ENCODE assay signal across 8 cellular contexts in genomic region chr3:105867690-105868449, GRCh38. TPM values are rescaled to one million over a fixed set of nuclear protein-coding genes. Genes with fewer than 3 reads are reported as not detected.
A peak's percentile ranks its signal among the peaks of the same experiment; 100 is the strongest.
DNase-seq lines count a peak whose midpoint lies in the region; ATAC-seq and TF ChIP-seq lines count a peak whose summit lies in the region.

No MANE protein-coding gene starts in this region.

- intact Hi-C loops in PC-9 (cut with micrococcal nuclease; ENCODE audit: unreplicated experiment), result loop anchor here (1.0 to 5.0 kb wide), 8 partner anchors 61 to 739 kb away; partner anchors contain the start of gene ALCAM
- intact Hi-C loops in natural killer cell (cut with micrococcal nuclease), result loop anchor here (1.0 to 10.0 kb wide), 8 partner anchors 23 to 467 kb away; no protein-coding TSS in a partner anchor

- peak overlapping the region; percentile 98 for H2AFZ ChIP-seq in PC-9

- H3K27ac Mint-ChIP-seq in natural killer cell, result peak overlapping the region; percentile 95 to 97

- H3K4me1 Mint-ChIP-seq in natural killer cell, result peaks cover 61 to 64% of the 10 kb centered on the region in 2 donors

- POLR2A ChIA-PET in PC-9 (lab: Charles Lee; ENCODE audit: unreplicated experiment), result interaction anchor here (0.5 to 0.8 kb wide), 4 partner anchors 179 to 498 kb away, joined by 6 to 11 read pairs (median 8); no protein-coding TSS in a partner anchor

- H3K4me2 ChIP-seq in PC-9, result peak overlapping the region; percentile 86

- H3K79me2 ChIP-seq in PC-9 (ENCODE audit: low read depth), result peaks cover 11% of the 10 kb centered on the region; the same call in 1 of the 2 replicates

- no peaks in the 10 kb centered on the region for H3K9me3 Mint-ChIP-seq in natural killer cell

- H4K20me1 ChIP-seq in PC-9 (ENCODE audit: insufficient read depth), result no peaks in the 10 kb centered on the region

- H3K9me2 ChIP-seq in PC-9 (ENCODE audit: insufficient read depth), result no peaks in the 10 kb centered on the region

- no peak for TF ChIP-seq CTCF in PC-9 (conservative IDR thresholded peaks at IDR 0.05)
- no peak for TF ChIP-seq CTCF in natural killer cell (IDR thresholded peaks at IDR 0.05)

- peaks cover 36% of the 10 kb centered on the region for H3K4me1 ChIP-seq in PC-9 (replicated peaks; ENCODE audit: insufficient read depth)
- peaks cover 29 to 42% of the 10 kb centered on the region in 2 donors for H3K4me1 ChIP-seq in duodenal mucosa (ENCODE audit: control insufficient read depth in 1 of 2, insufficient read depth in 2 of 2, low read length in 2 of 2)

- peak overlapping the region; percentile 69 for H3K4me3 ChIP-seq in PC-9
- peak overlapping the region; percentile 93 to 96 for H3K4me3 ChIP-seq in duodenal mucosa (ENCODE audit: low read depth in 1 of 2, low read length in 2 of 2)

- H3K9me3 ChIP-seq in PC-9 (ENCODE audit: insufficient read depth, low read depth), result no peaks in the 10 kb centered on the region
- no peaks in the 10 kb centered on the region for H3K9me3 ChIP-seq in duodenal mucosa (ENCODE audit: control insufficient read depth in 1 of 2, low read length in 2 of 2)

- H3F3A ChIP-seq in PC-9 (ENCODE audit: insufficient read depth, low read depth), result peaks cover 7% of the 10 kb centered on the region

- peak overlapping the region; percentile 79 to 95 for H3K9ac ChIP-seq in duodenal mucosa (ENCODE audit: low read depth in 1 of 2, low read length in 2 of 2)

- H3K36me3 Mint-ChIP-seq in natural killer cell, result peaks cover 8% of the 10 kb centered on the region

- H3K27me3 Mint-ChIP-seq in natural killer cell (ENCODE audit: low read depth in 2 of 2), result no peaks in the 10 kb centered on the region

- H3K27ac ChIP-seq in PC-9, result peak overlapping the region; percentile 64
- peak overlapping the region; percentile 93 for H3K27ac ChIP-seq in duodenal mucosa (ENCODE audit: low read depth, low read length)

- peak; percentile 46 for DNase-seq in NCI-H2029 treated with DMSO at 0.1 percent for 48 hours (lab: John Stamatoyannopoulos, UW)
- DNase-seq in NCI-H2029 (lab: John Stamatoyannopoulos, UW), result no peak
- no peak for DNase-seq in PC-9
- no peak for DNase-seq in natural killer cell

- BruUV-seq in PC-9 (replicated peaks; lab: Mats Ljungman, UMichigan), result no TSS peak

- H3K4me3 Mint-ChIP-seq in natural killer cell, result peak overlapping the region; percentile 100

- H3K27me3 ChIP-seq in PC-9 (ENCODE audit: insufficient read depth, low read depth) (no peaks in the 10 kb centered on the region), duodenal mucosa (ENCODE audit: control insufficient read depth in 1 of 2, insufficient read depth in 2 of 2, low read length in 2 of 2) (no peaks in the 10 kb centered on the region)

- CTCF ChIA-PET in PC-9 (lab: Charles Lee), result no interaction called here

- H3K36me3 ChIP-seq in PC-9 (ENCODE audit: low read depth) (peaks cover 9% of the 10 kb centered on the region; the same call in 1 of the 2 replicates), duodenal mucosa (ENCODE audit: control insufficient read depth in 1 of 2, insufficient read depth in 2 of 2, low read length in 2 of 2) (peaks cover 0 to 3% of the 10 kb centered on the region in 2 donors)

- ATAC-seq in natural killer cell (no peak), HG03280 (IDR thresholded peaks at IDR 0.05; ENCODE audit: unreplicated experiment) (no peak), GM18520 (IDR thresholded peaks at IDR 0.05; ENCODE audit: unreplicated experiment) (no peak), GM18502 (IDR thresholded peaks at IDR 0.05; ENCODE audit: poor library complexity, unreplicated experiment) (no peak)

RNA-seq across cellular contexts. Expression of gene CBLB, which starts 0.9 kb away (rescaled TPM):
- 29.8 and 44.0 TPM in 2 replicates for total RNA-seq in PC-9 (2021)
- total RNA-seq in natural killer cell, result 100 to 1,000 TPM; 180 to 287 (median 230) TPM
